ENCODE assay signal across 1 cellular context in genomic region chr10:33143160-33143728, GRCh38.
TF ChIP-seq lines count a peak whose summit lies in the region.

No MANE protein-coding gene starts in this region.

TF ChIP-seq in IMR-90, 13 proteins besides CTCF, POLR2A, EP300 and RAD21:
- TF ChIP-seq BHLHE40 (IDR thresholded peaks at IDR 0.05; ENCODE audit: low read depth, low read length) (peak; percentile 88), ELK1 (IDR thresholded peaks at IDR 0.05; ENCODE audit: borderline replicate concordance, low read depth, low read length) (no peak), MAZ (IDR thresholded peaks at IDR 0.05; ENCODE audit: borderline replicate concordance, low read depth, low read length) (0 out of 2 replicates have a peak, but pooled peaks have one; percentile 27), RFX5 (IDR thresholded peaks at IDR 0.05; ENCODE audit: low read depth, low read length) (no peak), NFE2L2 (IDR thresholded peaks at IDR 0.05; ENCODE audit: low read depth, low read length) (no peak), CEBPB (IDR thresholded peaks at IDR 0.05; ENCODE audit: low read depth, low read length) (peak; percentile 40; the same call in 1 of the 2 replicates), FOS (IDR thresholded peaks at IDR 0.05; ENCODE audit: low read depth, low read length) (peak; percentile 96)
